ENCODE assay signal across 15 cellular contexts in genomic region chr20:53224851-53225250, GRCh38.
DNase-seq lines count a peak whose midpoint lies in the region; ATAC-seq, FAIRE-seq and TF ChIP-seq lines count a peak whose summit lies in the region.
"Had no signal": no experiment of that assay in that cellular context is flagged by ENCODE, and none has a peak within 500 bp of the region (broad histone marks: within the 10 kb centered on the region; RNA-seq: fewer than 3 reads in every experiment).

No MANE protein-coding gene starts in this region.

- H3K4me1 Mint-ChIP-seq in WTC11: peaks cover 13% of the 10 kb centered on the region

- DNase-seq in HTR-8/SVneo (ENCODE audit: insufficient read length, low spot score): no peak
- peak; percentile 46 for DNase-seq in amniotic epithelial cell (ENCODE audit: low read depth)
- DNase-seq in iris pigment epithelial cell (ENCODE audit: low read depth): peak; percentile 67
- no peak for DNase-seq in WTC11 (ENCODE audit: low spot score)
- DNase-seq in frontal cortex (ENCODE audit: low spot score in 2 of 2): no peak
- no peak for DNase-seq in activated CD8-positive, alpha-beta memory T cell treated with anti-CD3 and anti-CD28 coated beads, Interleukin-2, amount 50 U/mL, for 48 hours
- DNase-seq: C1 segment of cervical spinal cord, H9, NCI-H1436 treated with DMSO at 0.1 percent for 48 hours, NCI-H2081 treated with DMSO at 0.1 percent for 48 hours, NCI-H526, Right ventricle myocardium superior, SK-N-SH had no signal

- TF ChIP-seq CTCF in WTC11 (IDR thresholded peaks at IDR 0.05): no peak

- POLR2A ChIA-PET in WTC11 (lab: Charles Lee): no interaction called here

- H3K9me3 Mint-ChIP-seq in WTC11: peaks cover 16% of the 10 kb centered on the region

- peak; percentile 51 for FAIRE-seq in HTR-8/SVneo (lab: Jason Lieb, UNC)
- no peak for FAIRE-seq in frontal cortex (lab: Jason Lieb, UNC)
- FAIRE-seq: K562 had no signal

- CTCF ChIA-PET in WTC11 (lab: Charles Lee): interaction anchor here (1.5 to 1.6 kb wide), 2 partner anchors 8 to 16 kb away, joined by 4 to 8 read pairs; no protein-coding TSS in a partner anchor

- no peak overlapping the region for H3K27ac Mint-ChIP-seq in WTC11
- H3K27ac Mint-ChIP-seq: H9 had no signal

- H3K27me3 Mint-ChIP-seq in WTC11 (ENCODE audit: low read depth): peaks cover 11% of the 10 kb centered on the region

- no peak overlapping the region for H3K4me3 Mint-ChIP-seq in WTC11
- H3K4me3 Mint-ChIP-seq: H9 had no signal

- peaks cover 14% of the 10 kb centered on the region for H3K36me3 Mint-ChIP-seq in WTC11

- ATAC-seq in WTC11 (no peak), GM18873 (IDR thresholded peaks at IDR 0.05; ENCODE audit: low FRiP score, unreplicated experiment) (no peak)
- ATAC-seq: K562 had no signal

TF ChIP-seq in WTC11, 78 proteins besides CTCF, POLR2A, EP300 and RAD21:
- no peak for TF ChIP-seq STAT6 (CRISPR knock-in tag; conservative IDR thresholded peaks at IDR 0.05; ENCODE audit: low read depth)

Comparison
In these comparisons a context has a peak if more than half of its experiments do, and no peak if none do; other contexts are left out.
1. DNase-seq: peak in amniotic epithelial cell (single experiment) and iris pigment epithelial cell (single experiment); none in HTR-8/SVneo (single experiment), WTC11 (single experiment), frontal cortex (0 of 2) and activated CD8-positive, alpha-beta memory T cell treated with anti-CD3 and anti-CD28 coated beads, Interleukin-2, amount 50 U/mL, for 48 hours (single experiment).